8 cellular contexts compared by ENCODE assay signal in genomic region chr9:129351642-129352151, GRCh38.
DNase-seq lines count a peak whose midpoint lies in the region; ATAC-seq and TF ChIP-seq lines count a peak whose summit lies in the region.

No MANE protein-coding gene starts in this region.

- TF ChIP-seq EP300 in SK-N-SH (IDR thresholded peaks at IDR 0.05; ENCODE audit: borderline replicate concordance in 1 of 2, low read depth in 1 of 2, low read length in 1 of 2): no peak

- no peaks in the 10 kb centered on the region for H3K79me2 ChIP-seq in SK-N-SH (ENCODE audit: insufficient read depth)

- H3K4me1 ChIP-seq in SK-N-SH (ENCODE audit: control insufficient read depth in 1 of 2, insufficient read depth in 2 of 2, low read depth in 1 of 2, low read length in 1 of 2): peaks cover 0 to 14% of the 10 kb centered on the region in 2 experiments; a peak in 1 of 4 replicates

- H3K36me3 ChIP-seq in SK-N-SH (replicated peaks in 1 of 2; ENCODE audit: control insufficient read depth in 1 of 2, insufficient read depth in 2 of 2, low read length in 1 of 2): no peaks in the 10 kb centered on the region

- H3K9me3 ChIP-seq in SK-N-SH: no peaks in the 10 kb centered on the region

- H3K27ac Mint-ChIP-seq in progenitor cell of endocrine pancreas: no peak overlapping the region

- H3K4me3 ChIP-seq in SK-N-SH (ENCODE audit: low read depth in 2 of 2, low read length in 1 of 2): peak overlapping the region; percentile 51 to 60
- H3K4me3 ChIP-seq in fibroblast of villous mesenchyme (ENCODE audit: low read depth, low read length): peak overlapping the region; percentile 51

- TF ChIP-seq RAD21 in SK-N-SH (IDR thresholded peaks at IDR 0.05; ENCODE audit: low read length): no peak

- H3K9me3 Mint-ChIP-seq in progenitor cell of endocrine pancreas (ENCODE audit: low read depth): peaks cover 4% of the 10 kb centered on the region

- CTCF ChIA-PET in SK-N-SH (lab: Yijun Ruan, JAX): interaction anchor here (0.8 to 1.2 kb wide), 2 partner anchors 179 to 209 kb away, joined by 3 read pairs; no protein-coding TSS in a partner anchor

- H3K4me3 Mint-ChIP-seq in progenitor cell of endocrine pancreas (ENCODE audit: low read depth): peak overlapping the region; percentile 54

- H3K36me3 Mint-ChIP-seq in progenitor cell of endocrine pancreas (ENCODE audit: insufficient read depth): no peaks in the 10 kb centered on the region

- peak; percentile 36 for DNase-seq in G401 (ENCODE audit: low spot score)
- peak; percentile 81 for DNase-seq in SK-N-SH
- DNase-seq in fibroblast of villous mesenchyme (ENCODE audit: low read depth): no peak
- DNase-seq in progenitor cell of endocrine pancreas (ENCODE audit: low spot score, unreplicated experiment): no peak
- no peak for DNase-seq in DMS79 treated with DMSO at 0.1 percent for 48 hours (lab: John Stamatoyannopoulos, UW)
- no peak for DNase-seq in OCI-M2 (lab: John Stamatoyannopoulos, UW; ENCODE audit: unreplicated experiment)
- DNase-seq in stimulated activated CD4-positive, alpha-beta T cell treated with anti-CD3 and anti-CD28 coated beads, Interleukin-2, amount 100 ng/mL, for 24 hours: no peak

- no peaks in the 10 kb centered on the region for H3K9me2 ChIP-seq in SK-N-SH

- peak overlapping the region; percentile 97 for H2AFZ ChIP-seq in SK-N-SH (ENCODE audit: low read depth)

- no peaks in the 10 kb centered on the region for H4K20me1 ChIP-seq in SK-N-SH (ENCODE audit: insufficient read depth)

- H3K27me3 ChIP-seq in SK-N-SH (ENCODE audit: insufficient read depth): no peaks in the 10 kb centered on the region

- 8% methylated on average over 21 of the region's 21 CpGs for WGBS in SK-N-SH (ENCODE audit: low lambda C conversion rate)

- TF ChIP-seq CTCF in SK-N-SH (IDR thresholded peaks at IDR 0.05) (no peak), fibroblast of villous mesenchyme (IDR thresholded peaks at IDR 0.05; ENCODE audit: insufficient read depth, low read depth, low read length) (no peak), progenitor cell of endocrine pancreas (IDR thresholded peaks at IDR 0.05; ENCODE audit: unreplicated experiment) (no peak)

- H3K27me3 Mint-ChIP-seq in progenitor cell of endocrine pancreas: no peaks in the 10 kb centered on the region

- ATAC-seq in GM21723 (IDR thresholded peaks at IDR 0.05; ENCODE audit: unreplicated experiment): no peak

- in situ Hi-C loops in G401 (cut with HindIII; ENCODE audit: low sequenced_read_pairs): no loop called here

- peak overlapping the region; percentile 66 for H3K9ac ChIP-seq in SK-N-SH

- POLR2A ChIA-PET in SK-N-SH (lab: Yijun Ruan, JAX): interaction anchor here (1.0 to 1.4 kb wide), 2 partner anchors 64 to 174 kb away, joined by 3 to 6 read pairs; partner anchors contain the start of gene IER5L

- H3K4me2 ChIP-seq in SK-N-SH: peak overlapping the region; percentile 82

- no peaks in the 10 kb centered on the region for H3F3A ChIP-seq in SK-N-SH (replicated peaks; ENCODE audit: insufficient read depth)

- H3K27ac ChIP-seq in SK-N-SH (ENCODE audit: low read depth in 2 of 2, low read length in 1 of 2): peak overlapping the region in 1 of 2 experiments; percentile 72; a peak in 2 of 4 replicates

- H3K4me1 Mint-ChIP-seq in progenitor cell of endocrine pancreas (ENCODE audit: low read depth): peaks cover 7% of the 10 kb centered on the region

TF ChIP-seq in SK-N-SH, 30 proteins besides CTCF, POLR2A, EP300 and RAD21:
- no peak for TF ChIP-seq JUND (IDR thresholded peaks at IDR 0.05)
- no peak for TF ChIP-seq RCOR1 (IDR thresholded peaks at IDR 0.05; ENCODE audit: low read length)
- no peak for TF ChIP-seq RXRA (IDR thresholded peaks at IDR 0.05; ENCODE audit: borderline replicate concordance, low read depth)
- TF ChIP-seq TCF12 (IDR thresholded peaks at IDR 0.05): no peak
- no peak for TF ChIP-seq NFIC (IDR thresholded peaks at IDR 0.05; ENCODE audit: borderline replicate concordance)
- no peak for TF ChIP-seq GABPA (IDR thresholded peaks at IDR 0.05; ENCODE audit: low read depth)
- no peak for TF ChIP-seq ZBTB33 (IDR thresholded peaks at IDR 0.05; ENCODE audit: borderline replicate concordance, low read depth)
- TF ChIP-seq POLR2AphosphoS5 (IDR thresholded peaks at IDR 0.05; ENCODE audit: low read depth, low read length): no peak
- TF ChIP-seq IRF3 (IDR thresholded peaks at IDR 0.05; ENCODE audit: low read depth, low read length): no peak
- TF ChIP-seq FOSL2 (IDR thresholded peaks at IDR 0.05; ENCODE audit: borderline replicate concordance, low read depth): no peak
- no peak for TF ChIP-seq TEAD4 (IDR thresholded peaks at IDR 0.05; ENCODE audit: borderline replicate concordance, insufficient read depth)
- no peak for TF ChIP-seq RFX5 (IDR thresholded peaks at IDR 0.05; ENCODE audit: low read length)
- TF ChIP-seq, protein P1, sequence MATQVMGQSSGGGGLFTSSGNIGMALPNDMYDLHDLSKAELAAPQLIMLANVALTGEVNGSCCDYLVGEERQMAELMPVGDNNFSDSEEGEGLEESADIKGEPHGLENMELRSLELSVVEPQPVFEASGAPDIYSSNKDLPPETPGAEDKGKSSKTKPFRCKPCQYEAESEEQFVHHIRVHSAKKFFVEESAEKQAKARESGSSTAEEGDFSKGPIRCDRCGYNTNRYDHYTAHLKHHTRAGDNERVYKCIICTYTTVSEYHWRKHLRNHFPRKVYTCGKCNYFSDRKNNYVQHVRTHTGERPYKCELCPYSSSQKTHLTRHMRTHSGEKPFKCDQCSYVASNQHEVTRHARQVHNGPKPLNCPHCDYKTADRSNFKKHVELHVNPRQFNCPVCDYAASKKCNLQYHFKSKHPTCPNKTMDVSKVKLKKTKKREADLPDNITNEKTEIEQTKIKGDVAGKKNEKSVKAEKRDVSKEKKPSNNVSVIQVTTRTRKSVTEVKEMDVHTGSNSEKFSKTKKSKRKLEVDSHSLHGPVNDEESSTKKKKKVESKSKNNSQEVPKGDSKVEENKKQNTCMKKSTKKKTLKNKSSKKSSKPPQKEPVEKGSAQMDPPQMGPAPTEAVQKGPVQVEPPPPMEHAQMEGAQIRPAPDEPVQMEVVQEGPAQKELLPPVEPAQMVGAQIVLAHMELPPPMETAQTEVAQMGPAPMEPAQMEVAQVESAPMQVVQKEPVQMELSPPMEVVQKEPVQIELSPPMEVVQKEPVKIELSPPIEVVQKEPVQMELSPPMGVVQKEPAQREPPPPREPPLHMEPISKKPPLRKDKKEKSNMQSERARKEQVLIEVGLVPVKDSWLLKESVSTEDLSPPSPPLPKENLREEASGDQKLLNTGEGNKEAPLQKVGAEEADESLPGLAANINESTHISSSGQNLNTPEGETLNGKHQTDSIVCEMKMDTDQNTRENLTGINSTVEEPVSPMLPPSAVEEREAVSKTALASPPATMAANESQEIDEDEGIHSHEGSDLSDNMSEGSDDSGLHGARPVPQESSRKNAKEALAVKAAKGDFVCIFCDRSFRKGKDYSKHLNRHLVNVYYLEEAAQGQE (IDR thresholded peaks at IDR 0.05; ENCODE audit: low read depth, low read length): no peak
- TF ChIP-seq EZH2phosphoT487 (IDR thresholded peaks at IDR 0.05; ENCODE audit: borderline replicate concordance, low read depth): no peak
- no peak for TF ChIP-seq FOXM1 (IDR thresholded peaks at IDR 0.05; ENCODE audit: low read depth)
- no peak for TF ChIP-seq ELF1 (IDR thresholded peaks at IDR 0.05)
- TF ChIP-seq MEF2A (IDR thresholded peaks at IDR 0.05; ENCODE audit: borderline replicate concordance, low read depth): no peak
- TF ChIP-seq, protein P2, sequence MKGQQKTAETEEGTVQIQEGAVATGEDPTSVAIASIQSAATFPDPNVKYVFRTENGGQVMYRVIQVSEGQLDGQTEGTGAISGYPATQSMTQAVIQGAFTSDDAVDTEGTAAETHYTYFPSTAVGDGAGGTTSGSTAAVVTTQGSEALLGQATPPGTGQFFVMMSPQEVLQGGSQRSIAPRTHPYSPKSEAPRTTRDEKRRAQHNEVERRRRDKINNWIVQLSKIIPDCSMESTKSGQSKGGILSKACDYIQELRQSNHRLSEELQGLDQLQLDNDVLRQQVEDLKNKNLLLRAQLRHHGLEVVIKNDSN (IDR thresholded peaks at IDR 0.05; ENCODE audit: borderline replicate concordance, low read depth): no peak

Comparison
In these comparisons a context has a peak if more than half of its experiments do, and no peak if none do; other contexts are left out.
1. DNase-seq: peak in G401 (single experiment) and SK-N-SH (single experiment); none in fibroblast of villous mesenchyme (single experiment), progenitor cell of endocrine pancreas (single experiment), DMS79 treated with DMSO at 0.1 percent for 48 hours (single experiment), OCI-M2 (single experiment) and stimulated activated CD4-positive, alpha-beta T cell treated with anti-CD3 and anti-CD28 coated beads, Interleukin-2, amount 100 ng/mL, for 24 hours (0 of 2).